In the genomic region with DNA sequence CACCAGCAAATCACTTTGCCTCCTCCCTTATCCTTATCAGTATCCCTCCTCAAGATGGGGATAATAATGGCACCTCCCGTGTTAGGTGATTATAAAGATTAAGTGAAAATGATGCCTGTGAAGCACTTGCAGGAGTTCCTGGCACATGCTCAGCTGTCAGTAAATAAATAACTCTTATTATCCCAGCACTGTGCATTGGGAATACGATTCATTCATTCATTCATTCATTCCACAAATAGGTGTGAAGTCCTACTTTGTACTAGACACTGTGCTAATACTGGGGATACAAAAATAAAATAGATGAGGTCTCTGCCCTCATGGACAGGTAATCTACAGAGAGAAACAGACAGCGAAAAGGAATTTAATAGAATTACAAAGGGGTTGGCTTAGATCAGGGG, we compare ENCODE assay signal across 1 cellular context.
A peak's percentile ranks its signal among the peaks of the same experiment; 100 is the strongest.
TF ChIP-seq lines count a peak whose summit lies in the region.

No MANE protein-coding gene starts in this region.

TF ChIP-seq in HepG2, 621 proteins besides CTCF, POLR2A, EP300 and RAD21:
- no peak for TF ChIP-seq ATAD3A (CRISPR knock-in tag; IDR thresholded peaks at IDR 0.05)
- TF ChIP-seq ZNF24 (IDR thresholded peaks at IDR 0.05), result peak; percentile 83
- TF ChIP-seq THAP11 (CRISPR knock-in tag; IDR thresholded peaks at IDR 0.05), result no peak
- TF ChIP-seq ZNF354B (CRISPR knock-in tag; IDR thresholded peaks at IDR 0.05), result no peak
